10 cellular contexts compared by ENCODE assay signal in the genomic region with DNA sequence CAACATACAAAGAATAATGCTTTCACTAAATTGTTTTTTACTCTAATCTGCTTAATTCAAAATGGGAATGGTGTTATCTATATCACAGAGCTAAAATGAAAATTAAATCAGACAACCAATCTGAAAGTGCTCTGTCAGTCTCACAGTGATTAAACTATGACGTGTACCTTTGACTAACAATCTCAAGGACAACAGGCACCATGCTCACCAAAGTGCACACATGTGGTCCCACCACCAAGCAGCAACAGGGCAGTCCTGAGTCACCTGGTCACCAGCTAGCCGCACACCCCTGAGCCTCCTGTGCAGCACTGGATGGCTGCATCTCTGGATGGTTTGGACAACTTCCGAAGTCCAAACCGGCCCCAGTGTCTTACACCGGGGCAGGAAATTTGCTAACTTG. TPM values are rescaled to one million over a fixed set of nuclear protein-coding genes. Genes with fewer than 3 reads are reported as not detected.
A peak's percentile ranks its signal among the peaks of the same experiment; 100 is the strongest.
DNase-seq lines count a peak whose midpoint lies in the region; ATAC-seq and TF ChIP-seq lines count a peak whose summit lies in the region.
"Had no signal": no experiment of that assay in that cellular context is flagged by ENCODE, and none has a peak within 500 bp of the region (broad histone marks: within the 10 kb centered on the region; RNA-seq: fewer than 3 reads in every experiment).

No MANE protein-coding gene starts in this region.

- H3K4me1 ChIP-seq in neuronal stem cell (ENCODE audit: control insufficient read depth in 2 of 2, insufficient read depth in 1 of 2, low read depth in 1 of 2, low read length in 2 of 2), result peaks cover 14 to 18% of the 10 kb centered on the region in 2 donors

- intact Hi-C loops in left ventricle myocardium superior (cut with micrococcal nuclease), result loop anchor here (10.0 kb wide), 1 partner anchor 52 kb away; no protein-coding TSS in a partner anchor

- H3K27me3 ChIP-seq in neuronal stem cell (ENCODE audit: control insufficient read depth in 3 of 3, insufficient read depth in 3 of 3, low read depth in 1 of 3, low read length in 3 of 3), result no peaks in the 10 kb centered on the region
- H3K27me3 ChIP-seq: MG63 had no signal

- H3K18ac ChIP-seq in neuronal stem cell (ENCODE audit: low read length), result no peak overlapping the region

- H3K9ac ChIP-seq in neuronal stem cell (ENCODE audit: low read depth, low read length, poor library complexity), result no peak overlapping the region

- no CpG with 5 or more reads among the region's 5 CpGs for WGBS in neuronal stem cell (ENCODE audit: extremely low coverage in 2 of 2, insufficient read length in 2 of 2, insufficient replicate concordance in 1 of 2), 2 donors

- H3K4me3 Mint-ChIP-seq in activated CD8-positive, alpha-beta memory T cell treated with anti-CD3 and anti-CD28 coated beads, Interleukin-2, amount 10 ng/mL, durations not matched to agents 7 days and 5 days, result no peak overlapping the region
- H3K4me3 Mint-ChIP-seq in stimulated activated effector memory CD8-positive, alpha-beta T cell treated with anti-CD3 and anti-CD28 coated beads, Interleukin-12 subunit alpha, Interleukin-12 subunit beta, amount 100 ng/mL, for 72 hours, result no peak overlapping the region

- no peak overlapping the region for H4K8ac ChIP-seq in neuronal stem cell (ENCODE audit: low read depth, low read length)

- H2BK120ac ChIP-seq in neuronal stem cell (ENCODE audit: low read depth, low read length), result no peak overlapping the region

- H3K27ac ChIP-seq in VCaP, result peak overlapping the region; percentile 94
- H3K27ac ChIP-seq in neuronal stem cell (replicated peaks; ENCODE audit: low read length), result no peak overlapping the region

- no peak overlapping the region for H3K14ac ChIP-seq in neuronal stem cell (ENCODE audit: low read length)

- no peak overlapping the region for H2BK12ac ChIP-seq in neuronal stem cell (ENCODE audit: low read length)

- no peak for ATAC-seq in activated CD8-positive, alpha-beta memory T cell treated with anti-CD3 and anti-CD28 coated beads, Interleukin-2, amount 10 ng/mL, durations not matched to agents 7 days and 5 days
- ATAC-seq in left ventricle myocardium superior, result peak; percentile 11
- peak; percentile 84 for ATAC-seq in stimulated activated effector memory CD8-positive, alpha-beta T cell treated with anti-CD3 and anti-CD28 coated beads, Interleukin-12 subunit alpha, Interleukin-12 subunit beta, amount 100 ng/mL, for 72 hours
- ATAC-seq: HCT116 had no signal

- H3K36me3 Mint-ChIP-seq in activated CD8-positive, alpha-beta memory T cell treated with anti-CD3 and anti-CD28 coated beads, Interleukin-2, amount 10 ng/mL, durations not matched to agents 7 days and 5 days, result peaks cover 32% of the 10 kb centered on the region
- H3K36me3 Mint-ChIP-seq in stimulated activated effector memory CD8-positive, alpha-beta T cell treated with anti-CD3 and anti-CD28 coated beads, Interleukin-12 subunit alpha, Interleukin-12 subunit beta, amount 100 ng/mL, for 72 hours, result peaks cover 99% of the 10 kb centered on the region

- H3K4me1 Mint-ChIP-seq in activated CD8-positive, alpha-beta memory T cell treated with anti-CD3 and anti-CD28 coated beads, Interleukin-2, amount 10 ng/mL, durations not matched to agents 7 days and 5 days, result peaks cover 26% of the 10 kb centered on the region
- H3K4me1 Mint-ChIP-seq in stimulated activated effector memory CD8-positive, alpha-beta T cell treated with anti-CD3 and anti-CD28 coated beads, Interleukin-12 subunit alpha, Interleukin-12 subunit beta, amount 100 ng/mL, for 72 hours, result peaks cover 49% of the 10 kb centered on the region

- peak overlapping the region; percentile 19 for H3K27ac Mint-ChIP-seq in activated CD8-positive, alpha-beta memory T cell treated with anti-CD3 and anti-CD28 coated beads, Interleukin-2, amount 10 ng/mL, durations not matched to agents 7 days and 5 days
- H3K27ac Mint-ChIP-seq in stimulated activated effector memory CD8-positive, alpha-beta T cell treated with anti-CD3 and anti-CD28 coated beads, Interleukin-12 subunit alpha, Interleukin-12 subunit beta, amount 100 ng/mL, for 72 hours, result peak overlapping the region; percentile 68

- H3K79me1 ChIP-seq in neuronal stem cell (ENCODE audit: low read depth, low read length), result peaks cover 5% of the 10 kb centered on the region

- H2AFZ ChIP-seq in neuronal stem cell (ENCODE audit: low read length), result no peak overlapping the region

- CTCF ChIA-PET in activated CD8-positive, alpha-beta memory T cell treated with anti-CD3 and anti-CD28 coated beads, Interleukin-2, amount 10 ng/mL, durations not matched to agents 7 days and 5 days (lab: Charles Lee), result interaction anchor here (1.1 kb wide), 1 partner anchor 73 kb away, joined by 3 read pairs; no protein-coding TSS in a partner anchor

- no peak overlapping the region for H2AK5ac ChIP-seq in neuronal stem cell (ENCODE audit: low read depth, low read length)

- H2BK5ac ChIP-seq in neuronal stem cell (ENCODE audit: low read length), result no peak overlapping the region

- no peak overlapping the region for H3K4ac ChIP-seq in neuronal stem cell (ENCODE audit: low read length)

- no peak overlapping the region for H4K91ac ChIP-seq in neuronal stem cell (ENCODE audit: low read depth, low read length, poor library complexity)

- DNase-seq in activated CD8-positive, alpha-beta memory T cell treated with anti-CD3 and anti-CD28 coated beads, Interleukin-2, amount 10 ng/mL, durations not matched to agents 7 days and 5 days, result no peak
- DNase-seq in activated CD8-positive, alpha-beta memory T cell treated with anti-CD3 and anti-CD28 coated beads for 24 hours, result no peak
- DNase-seq in left ventricle myocardium superior (no peak), NCI-H345 (lab: John Stamatoyannopoulos, UW) (no peak), kidney glomerular epithelial cell (lab: John Stamatoyannopoulos, UW) (no peak), neuronal stem cell (ENCODE audit: low spot score) (no peak)
- DNase-seq in stimulated activated effector memory CD8-positive, alpha-beta T cell treated with anti-CD3 and anti-CD28 coated beads, Interleukin-12 subunit alpha, Interleukin-12 subunit beta, amount 100 ng/mL, for 72 hours (ENCODE audit: low spot score in 2 of 2), result no peak
- DNase-seq: MG63 had no signal

- no peaks in the 10 kb centered on the region for H3K9me3 ChIP-seq in neuronal stem cell (replicated peaks in 1 of 2; ENCODE audit: control insufficient read depth in 2 of 2, insufficient read depth in 1 of 2, low read depth in 1 of 2, low read length in 2 of 2)
- H3K9me3 ChIP-seq: MG63 had no signal

- H3K9me3 Mint-ChIP-seq in activated CD8-positive, alpha-beta memory T cell treated with anti-CD3 and anti-CD28 coated beads, Interleukin-2, amount 10 ng/mL, durations not matched to agents 7 days and 5 days (ENCODE audit: low read depth), result no peaks in the 10 kb centered on the region
- no peaks in the 10 kb centered on the region for H3K9me3 Mint-ChIP-seq in stimulated activated effector memory CD8-positive, alpha-beta T cell treated with anti-CD3 and anti-CD28 coated beads, Interleukin-12 subunit alpha, Interleukin-12 subunit beta, amount 100 ng/mL, for 72 hours

- no peak overlapping the region for H3K23ac ChIP-seq in neuronal stem cell (ENCODE audit: low read depth, low read length, poor library complexity)

- TF ChIP-seq CTCF in VCaP (conservative IDR thresholded peaks at IDR 0.05), result no peak

- H2BK15ac ChIP-seq in neuronal stem cell (ENCODE audit: low read length), result no peak overlapping the region

- no peak overlapping the region for H3K4me2 ChIP-seq in neuronal stem cell (ENCODE audit: insufficient read depth, low read length, poor library complexity, severe bottlenecking)

- H3K4me3 ChIP-seq in neuronal stem cell (ENCODE audit: low read length in 2 of 2), result no peak overlapping the region
- H3K4me3 ChIP-seq: MG63 had no signal

- H3K36me3 ChIP-seq in neuronal stem cell (replicated peaks in 1 of 2; ENCODE audit: control insufficient read depth in 2 of 2, insufficient read depth in 2 of 2, low read length in 2 of 2), result peaks cover 13 to 92% of the 10 kb centered on the region in 2 donors

- H3K27me3 Mint-ChIP-seq in activated CD8-positive, alpha-beta memory T cell treated with anti-CD3 and anti-CD28 coated beads, Interleukin-2, amount 10 ng/mL, durations not matched to agents 7 days and 5 days, result no peaks in the 10 kb centered on the region

RNA-seq across cellular contexts. Expression of gene NADK, which starts 54.5 kb away (rescaled TPM):
- total RNA-seq in activated CD8-positive, alpha-beta memory T cell treated with anti-CD3 and anti-CD28 coated beads, Interleukin-2, amount 10 ng/mL, durations not matched to agents 7 days and 5 days, result 100 to 1,000 TPM in 1 of 2 experiments, 10 to 100 TPM in 1; 97.9 to 100 TPM
- 24.4 TPM for total RNA-seq in left ventricle myocardium superior
- 45.5 TPM for polyA plus RNA-seq in neuronal stem cell (2013, experiment 1 of 2)
- 43.7 TPM for polyA plus RNA-seq in neuronal stem cell (2013, experiment 2 of 2)

RNA-seq across cellular contexts. Expression of gene GNB1, which starts 58.1 kb away (rescaled TPM):
- 100 to 1,000 TPM; 426 to 473 TPM for total RNA-seq in activated CD8-positive, alpha-beta memory T cell treated with anti-CD3 and anti-CD28 coated beads, Interleukin-2, amount 10 ng/mL, durations not matched to agents 7 days and 5 days
- 172 TPM for total RNA-seq in left ventricle myocardium superior
- polyA plus RNA-seq in neuronal stem cell (2013, experiment 1 of 2), result 291 TPM
- 287 TPM for polyA plus RNA-seq in neuronal stem cell (2013, experiment 2 of 2)
